Comparison of ENCODE assay signal across 8 cellular contexts in the genomic region with DNA sequence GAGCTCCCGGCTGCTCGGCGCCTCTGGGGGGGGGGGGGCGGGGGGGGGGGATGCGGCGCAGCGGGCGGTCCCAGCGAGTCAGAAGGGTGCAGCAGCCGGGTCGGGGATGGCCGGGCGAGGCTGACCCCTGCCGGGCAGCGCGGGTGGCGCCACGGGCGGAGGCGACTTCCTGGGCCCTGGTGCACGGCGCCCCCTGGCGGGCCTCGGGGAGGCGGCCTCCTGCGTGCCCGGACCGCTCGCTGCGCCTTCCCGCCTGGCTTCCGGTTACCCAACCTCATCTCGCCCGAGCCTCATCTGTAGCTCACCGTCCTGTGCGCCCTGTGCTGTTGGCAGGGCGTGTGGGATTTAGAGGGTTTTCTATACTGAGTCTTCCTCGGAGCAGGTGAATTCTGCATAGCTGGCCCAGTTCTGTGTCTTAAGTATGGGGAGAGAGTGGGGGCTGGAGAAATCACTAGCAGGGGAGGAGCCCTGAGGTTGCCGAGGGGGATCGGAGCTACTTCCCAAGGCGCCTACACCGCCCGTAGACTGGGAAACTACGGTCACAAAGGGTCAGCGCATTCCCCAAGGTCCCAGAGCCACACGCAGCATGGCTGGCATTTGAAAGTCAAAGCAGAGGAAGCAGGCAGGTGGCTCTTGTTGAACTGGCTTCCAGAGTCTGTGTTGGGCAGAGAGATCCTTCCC. TPM values are rescaled to one million over a fixed set of nuclear protein-coding genes. Genes with fewer than 3 reads are reported as not detected.
DNase-seq lines count a peak whose midpoint lies in the region; ATAC-seq and TF ChIP-seq lines count a peak whose summit lies in the region.

No MANE protein-coding gene starts in this region.

- H3K9me3 Mint-ChIP-seq in IgD-negative memory B cell: no peaks in the 10 kb centered on the region

- TF ChIP-seq POLR2A in stomach (IDR thresholded peaks at IDR 0.05): no peak

- TF ChIP-seq EP300 in stomach (IDR thresholded peaks at IDR 0.05): no peak

- peak overlapping the region; percentile 41 for H3K4me3 ChIP-seq in neuron (ENCODE audit: low read length)
- peak overlapping the region; percentile 46 to 64 (median 54) for H3K4me3 ChIP-seq in stomach

- peak overlapping the region in 4 of 5 donors; percentile 39 to 83 (median 60) for H3K27ac ChIP-seq in stomach

- H3K27me3 Mint-ChIP-seq in IgD-negative memory B cell: peaks cover 10% of the 10 kb centered on the region

- WGBS in stomach, 5 donors: 1 to 7% (median 2%) methylated on average over 11 to 45 of the region's 46 CpGs

- ATAC-seq in GM21619 (IDR thresholded peaks at IDR 0.05; ENCODE audit: unreplicated experiment): peak; percentile 83

- H3K9me3 ChIP-seq in neuron (ENCODE audit: low read length): no peaks in the 10 kb centered on the region
- H3K9me3 ChIP-seq in stomach: no peaks in the 10 kb centered on the region

- peak overlapping the region; percentile 75 to 92 (median 84) for H3K4me3 Mint-ChIP-seq in IgD-negative memory B cell

- H3K27me3 ChIP-seq in neuron (ENCODE audit: insufficient read depth, low read length) (no peaks in the 10 kb centered on the region), stomach (peaks cover 0 to 24% (median 0%) of the 10 kb centered on the region in 3 donors)

- H3K36me3 Mint-ChIP-seq in IgD-negative memory B cell: no peaks in the 10 kb centered on the region

- H3K4me1 Mint-ChIP-seq in IgD-negative memory B cell: peaks cover 31 to 33% (median 32%) of the 10 kb centered on the region in 3 donors

- no peaks in the 10 kb centered on the region for H3K36me3 ChIP-seq in neuron (ENCODE audit: insufficient read depth, low read length)
- no peaks in the 10 kb centered on the region for H3K36me3 ChIP-seq in stomach

- TF ChIP-seq CTCF in stomach (IDR thresholded peaks at IDR 0.05): peak in 5 of 7 experiments; percentile 48 to 98 (median 95)

- intact Hi-C loops in stomach (cut with DNase I; ENCODE audit: low total_unique reads): no loop called here

- peak overlapping the region; percentile 76 for H2AFZ ChIP-seq in neuron (ENCODE audit: low read depth, low read length)

- H3K27ac Mint-ChIP-seq in IgD-negative memory B cell: peak overlapping the region in 1 of 3 donors; percentile 73

- H3K4me1 ChIP-seq in neuron (ENCODE audit: insufficient read depth, low read length) (peaks cover 2% of the 10 kb centered on the region), stomach (peaks cover 13 to 20% (median 18%) of the 10 kb centered on the region in 4 donors)

- DNase-seq in DMS79 treated with DMSO at 0.1 percent for 48 hours (lab: John Stamatoyannopoulos, UW): peak; percentile 48
- DNase-seq in SHP77 (lab: John Stamatoyannopoulos, UW): peak; percentile 18 to 55
- peak; percentile 84 for DNase-seq in activated gamma-delta T cell treated with Interleukin-2 at 50 U/mL for 16 hours
- DNase-seq in foreskin melanocyte: peak; percentile 70
- DNase-seq in stomach: peak; percentile 91

RNA-seq across cellular contexts. Expression of a gene that starts 28.3 kb away (rescaled TPM):
- polyA plus RNA-seq in IgD-negative memory B cell (78.7 TPM), stomach (1 to 10 TPM in 2 of 3 donors, under 1 TPM in 1; 0.15 to 1.4 (median 1.1) TPM)
- total RNA-seq in stomach: 1 to 10 TPM; 1.2 to 8.0 (median 7.0) TPM

RNA-seq across cellular contexts. Expression of a gene that starts 51.5 kb away (rescaled TPM):
- polyA plus RNA-seq in IgD-negative memory B cell (0.64 TPM), stomach (1 to 10 TPM; 1.3 to 4.0 (median 2.2) TPM)
- total RNA-seq in stomach: 10 to 100 TPM in 1 of 5 donors, 1 to 10 TPM in 3, not detected in 1; 2.0 to 28.6 (median 2.2) TPM

Comparison
In these comparisons a context has a peak if more than half of its experiments do, and no peak if none do; other contexts are left out.
1. Peak in every context shown above with its lines: DNase-seq, ATAC-seq, H3K4me3 ChIP-seq and H3K27ac ChIP-seq.
2. DNase-seq: peak in every context shown above with its lines; median percentile 91 in stomach; 84 in activated gamma-delta T cell treated with Interleukin-2 at 50 U/mL for 16 hours; 70 in foreskin melanocyte; 48 in DMS79 treated with DMSO at 0.1 percent for 48 hours; 36 in SHP77.
3. RNA of a gene that starts 28.3 kb away (polyA plus RNA-seq): 78.7 TPM in IgD-negative memory B cell (single experiment); 0.15 to 1.4 TPM in stomach; every median in the first group is over 10 times any median in the second.